In genomic region chr6:72037006-72037405, GRCh38 we compare ENCODE assay signal across 20 cellular contexts.
"Had no signal": no experiment of that assay in that cellular context is flagged by ENCODE, and none has a peak within 500 bp of the region (broad histone marks: within the 10 kb centered on the region; RNA-seq: fewer than 3 reads in every experiment).

No MANE protein-coding gene starts in this region.

- DNase-seq: activated CD4-positive, alpha-beta T cell treated with anti-CD3 and anti-CD28 coated beads for 48 hours; activated CD4-positive, alpha-beta T cell treated with anti-CD3 and anti-CD28 coated beads, Interleukin-2, amount 50 U/mL, for 48 hours; activated CD8-positive, alpha-beta memory T cell treated with anti-CD3 and anti-CD28 coated beads for 24 hours; activated gamma-delta T cell; activated naive CD4-positive, alpha-beta T cell treated with anti-CD3 and anti-CD28 coated beads, Interleukin-2, amount 10 ng/mL, durations not matched to agents 7 days and 5 days; activated naive CD8-positive, alpha-beta T cell treated with anti-CD3 and anti-CD28 coated beads, Interleukin-2, amount 10 ng/mL, durations not matched to agents 7 days and 5 days; cortex of kidney; foreskin fibroblast; heart right ventricle; kidney glomerular epithelial cell; left lung; lower lobe of right lung; mesendoderm; nephron progenitor cell; pancreas; right cardiac atrium; spleen; stimulated activated naive CD8-positive, alpha-beta T cell treated with anti-CD3 and anti-CD28 coated beads, Interleukin-15, Interleukin-2, amounts not matched to agents 100 U/mL and 50 U/mL, for 24 hours; testis; transverse colon had no signal

- ATAC-seq: heart right ventricle; left lung; lower lobe of right lung; pancreas; right cardiac atrium; stimulated activated naive CD8-positive, alpha-beta T cell treated with anti-CD3 and anti-CD28 coated beads, Interleukin-15, Interleukin-2, amounts not matched to agents 100 U/mL and 50 U/mL, for 24 hours had no signal
